In genomic region chr6:38282911-38283310, GRCh38 we compare ENCODE assay signal across 1 cellular context.
TF ChIP-seq lines count a peak whose summit lies in the region.

No MANE protein-coding gene starts in this region.

TF ChIP-seq in HCT116, 20 proteins besides CTCF, POLR2A, EP300 and RAD21 (continued from another document):
- TF ChIP-seq REST (IDR thresholded peaks at IDR 0.05; ENCODE audit: low read depth) (no peak), YY1 (IDR thresholded peaks at IDR 0.05; ENCODE audit: extremely low read depth, insufficient replicate concordance, low read depth, low read length) (no peak), ZFX (IDR thresholded peaks at IDR 0.05) (no peak), ELF1 (IDR thresholded peaks at IDR 0.05; ENCODE audit: borderline replicate concordance, low read depth) (no peak), FOSL1 (IDR thresholded peaks at IDR 0.05; ENCODE audit: low read depth) (no peak), EGR1 (IDR thresholded peaks at IDR 0.05; ENCODE audit: low read depth) (no peak), SIN3A (IDR thresholded peaks at IDR 0.05; ENCODE audit: low read depth) (no peak), ATF3 (IDR thresholded peaks at IDR 0.05) (no peak), CBX3 (IDR thresholded peaks at IDR 0.05; ENCODE audit: low read depth) (no peak), EZH2 (IDR thresholded peaks at IDR 0.05) (no peak), CEBPB (IDR thresholded peaks at IDR 0.05; ENCODE audit: low read depth) (no peak), JUND (IDR thresholded peaks at IDR 0.05) (no peak), TCF7L2 (IDR thresholded peaks at IDR 0.05; ENCODE audit: borderline replicate concordance, extremely low read depth, insufficient read depth, insufficient read length) (no peak), MAX (IDR thresholded peaks at IDR 0.05) (no peak)
- TF ChIP-seq, protein P1, sequence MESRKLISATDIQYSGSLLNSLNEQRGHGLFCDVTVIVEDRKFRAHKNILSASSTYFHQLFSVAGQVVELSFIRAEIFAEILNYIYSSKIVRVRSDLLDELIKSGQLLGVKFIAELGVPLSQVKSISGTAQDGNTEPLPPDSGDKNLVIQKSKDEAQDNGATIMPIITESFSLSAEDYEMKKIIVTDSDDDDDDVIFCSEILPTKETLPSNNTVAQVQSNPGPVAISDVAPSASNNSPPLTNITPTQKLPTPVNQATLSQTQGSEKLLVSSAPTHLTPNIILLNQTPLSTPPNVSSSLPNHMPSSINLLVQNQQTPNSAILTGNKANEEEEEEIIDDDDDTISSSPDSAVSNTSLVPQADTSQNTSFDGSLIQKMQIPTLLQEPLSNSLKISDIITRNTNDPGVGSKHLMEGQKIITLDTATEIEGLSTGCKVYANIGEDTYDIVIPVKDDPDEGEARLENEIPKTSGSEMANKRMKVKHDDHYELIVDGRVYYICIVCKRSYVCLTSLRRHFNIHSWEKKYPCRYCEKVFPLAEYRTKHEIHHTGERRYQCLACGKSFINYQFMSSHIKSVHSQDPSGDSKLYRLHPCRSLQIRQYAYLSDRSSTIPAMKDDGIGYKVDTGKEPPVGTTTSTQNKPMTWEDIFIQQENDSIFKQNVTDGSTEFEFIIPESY (IDR thresholded peaks at IDR 0.05; ENCODE audit: extremely low read depth, insufficient replicate concordance, low read length), result no peak
